8 cellular contexts compared by ENCODE assay signal in the genomic region with DNA sequence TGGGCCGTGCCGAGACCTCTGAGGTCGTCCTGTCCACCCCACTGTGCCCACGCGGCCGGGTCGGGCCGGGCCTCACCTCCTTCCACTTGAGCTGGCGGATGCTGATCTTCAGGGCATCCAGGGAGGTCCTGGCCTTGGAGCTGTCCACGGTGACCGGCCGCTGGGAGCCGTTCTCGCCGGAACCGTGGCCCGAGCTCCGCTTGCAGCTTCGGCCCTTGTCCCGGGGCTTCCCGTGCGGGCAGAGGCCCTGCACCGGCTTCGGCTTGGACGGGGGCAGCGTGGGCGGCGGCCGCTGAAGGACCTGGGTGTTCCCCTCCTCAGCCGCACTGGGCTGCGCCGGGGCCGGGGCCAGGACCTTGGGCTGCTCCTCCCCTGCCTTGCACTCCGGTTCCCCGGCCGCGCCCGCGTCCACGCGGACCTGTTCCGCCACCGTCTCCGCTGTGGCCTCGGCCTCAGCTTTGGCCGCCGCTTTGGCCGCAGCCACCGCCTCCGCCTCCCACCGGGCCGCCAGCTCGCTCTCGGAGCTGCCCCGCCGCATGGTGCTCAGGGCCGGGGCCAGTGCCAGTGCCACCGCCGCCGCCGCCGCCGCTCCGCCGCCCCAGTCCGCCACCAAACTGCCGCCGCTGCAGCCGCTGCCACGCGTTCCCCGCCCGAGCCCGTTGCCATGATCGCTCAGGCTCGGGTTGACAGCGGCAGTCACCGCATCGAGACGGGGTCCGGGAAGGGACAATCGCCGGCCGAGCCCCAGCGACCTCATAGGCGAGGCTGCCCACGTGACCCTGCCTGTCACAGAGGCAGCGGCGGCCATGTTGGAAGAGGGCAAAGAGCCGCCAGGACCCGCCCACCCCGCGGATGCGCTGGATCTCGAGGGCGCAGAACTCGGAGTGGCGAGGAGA. TPM values are rescaled to one million over a fixed set of nuclear protein-coding genes. Genes with fewer than 3 reads are reported as not detected.
DNase-seq lines count a peak whose midpoint lies in the region; ATAC-seq and TF ChIP-seq lines count a peak whose summit lies in the region.

A gene with protein sequence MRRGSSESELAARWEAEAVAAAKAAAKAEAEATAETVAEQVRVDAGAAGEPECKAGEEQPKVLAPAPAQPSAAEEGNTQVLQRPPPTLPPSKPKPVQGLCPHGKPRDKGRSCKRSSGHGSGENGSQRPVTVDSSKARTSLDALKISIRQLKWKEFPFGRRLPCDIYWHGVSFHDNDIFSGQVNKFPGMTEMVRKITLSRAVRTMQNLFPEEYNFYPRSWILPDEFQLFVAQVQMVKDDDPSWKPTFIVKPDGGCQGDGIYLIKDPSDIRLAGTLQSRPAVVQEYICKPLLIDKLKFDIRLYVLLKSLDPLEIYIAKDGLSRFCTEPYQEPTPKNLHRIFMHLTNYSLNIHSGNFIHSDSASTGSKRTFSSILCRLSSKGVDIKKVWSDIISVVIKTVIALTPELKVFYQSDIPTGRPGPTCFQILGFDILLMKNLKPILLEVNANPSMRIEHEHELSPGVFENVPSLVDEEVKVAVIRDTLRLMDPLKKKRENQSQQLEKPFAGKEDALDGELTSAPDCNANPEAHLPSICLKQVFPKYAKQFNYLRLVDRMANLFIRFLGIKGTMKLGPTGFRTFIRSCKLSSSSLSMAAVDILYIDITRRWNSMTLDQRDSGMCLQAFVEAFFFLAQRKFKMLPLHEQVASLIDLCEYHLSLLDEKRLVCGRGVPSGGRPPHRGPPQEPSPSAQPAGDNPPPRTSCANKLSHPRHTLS (minus strand): TSS at position 698 of the 896 bp plus-strand sequence. CDS start 160 bp downstream, at position 538.

- no peaks in the 10 kb centered on the region for H4K20me1 ChIP-seq in SU-DHL-6 (ENCODE audit: low read depth, low read length)

- H3K9ac ChIP-seq in SU-DHL-6 (ENCODE audit: low read length) (peak within 1 kb of the TSS; percentile 74), adipocyte (ENCODE audit: low read length) (peak within 1 kb of the TSS; percentile 88)

- no peaks in the 10 kb centered on the region for H3K27me3 ChIP-seq in SU-DHL-6 (ENCODE audit: low read length)
- H3K27me3 ChIP-seq in adipocyte (replicated peaks; ENCODE audit: control insufficient read depth, insufficient read depth, low read length): peaks cover 4% of the 10 kb centered on the region
- no peaks in the 10 kb centered on the region for H3K27me3 ChIP-seq in heart left ventricle
- H3K27me3 ChIP-seq in upper lobe of left lung: no peaks in the 10 kb centered on the region

- ATAC-seq in HG02763 (IDR thresholded peaks at IDR 0.05; ENCODE audit: unreplicated experiment) (peak; percentile 90), heart left ventricle (peak; percentile 95 to 99 (median 96)), upper lobe of left lung (ENCODE audit: low FRiP score in 2 of 2) (peak; percentile 95 to 98)

- H3K79me2 ChIP-seq in SU-DHL-6 (ENCODE audit: insufficient read depth, low read length): no peaks in the 10 kb centered on the region

- H3K9me3 ChIP-seq in SU-DHL-6 (ENCODE audit: insufficient read depth, low read length) (no peaks in the 10 kb centered on the region), adipocyte (ENCODE audit: control insufficient read depth, low read length) (no peaks in the 10 kb centered on the region), heart left ventricle (no peaks in the 10 kb centered on the region), upper lobe of left lung (no peaks in the 10 kb centered on the region)

- H3K4me1 ChIP-seq in adipocyte (ENCODE audit: control insufficient read depth, insufficient read depth, low read length) (peaks cover 26% of the 10 kb centered on the region), heart left ventricle (peaks cover 10 to 54% (median 28%) of the 10 kb centered on the region in 12 donors), upper lobe of left lung (peaks cover 21 to 35% (median 24%) of the 10 kb centered on the region in 4 donors)

- H3F3A ChIP-seq in SU-DHL-6 (ENCODE audit: insufficient read depth): no peaks in the 10 kb centered on the region

- no peaks in the 10 kb centered on the region for H3K9me2 ChIP-seq in SU-DHL-6 (replicated peaks; ENCODE audit: insufficient read depth, low read length)

- H3K4me3 ChIP-seq in GM12875 (ENCODE audit: low read depth, low read length): peak within 1 kb of the TSS; percentile 88
- H3K4me3 ChIP-seq in SU-DHL-6 (ENCODE audit: insufficient read depth, low read length, poor library complexity, severe bottlenecking): peak within 1 kb of the TSS; percentile 84
- H3K4me3 ChIP-seq in adipocyte (ENCODE audit: low read length): peak within 1 kb of the TSS; percentile 88
- peak within 1 kb of the TSS; percentile 65 to 98 (median 92) for H3K4me3 ChIP-seq in heart left ventricle
- peak within 1 kb of the TSS; percentile 65 to 93 (median 76) for H3K4me3 ChIP-seq in upper lobe of left lung

- TF ChIP-seq CTCF in GM12875 (IDR thresholded peaks at IDR 0.05; ENCODE audit: borderline replicate concordance, insufficient read depth, low read depth, low read length) (no peak), SU-DHL-6 (IDR thresholded peaks at IDR 0.05; ENCODE audit: insufficient read depth, low read length, poor library complexity, severe bottlenecking) (no peak), heart left ventricle (IDR thresholded peaks at IDR 0.05) (no peak), upper lobe of left lung (IDR thresholded peaks at IDR 0.05) (peak in 2 of 6 experiments; percentile 28 to 31)

- TF ChIP-seq POLR2A in heart left ventricle (IDR thresholded peaks at IDR 0.05): peak in 1 of 2 donors; percentile 76
- peak in 2 of 4 donors; percentile 15 to 68 for TF ChIP-seq POLR2A in upper lobe of left lung (IDR thresholded peaks at IDR 0.05)

- TF ChIP-seq EP300 in upper lobe of left lung (IDR thresholded peaks at IDR 0.05): peak in 1 of 4 donors; percentile 53

- no peaks in the 10 kb centered on the region for H3K36me3 ChIP-seq in SU-DHL-6 (ENCODE audit: low read length)
- no peaks in the 10 kb centered on the region for H3K36me3 ChIP-seq in adipocyte (ENCODE audit: control insufficient read depth, insufficient read depth, low read length, severe bottlenecking)
- H3K36me3 ChIP-seq in heart left ventricle: no peaks in the 10 kb centered on the region
- no peaks in the 10 kb centered on the region for H3K36me3 ChIP-seq in upper lobe of left lung

- intact Hi-C loops in heart left ventricle (cut with DNase I): loop anchor here in 7 of 10 donors (10.0 kb wide), 5 partner anchors 362 to 822 kb away; a partner anchor contains a TSS
- intact Hi-C loops in posterior cingulate gyrus (cut with DNase I): loop anchor here (10.0 kb wide), 2 partner anchors 722 to 812 kb away; a partner anchor contains a TSS

- peak within 1 kb of the TSS; percentile 74 for H3K4me2 ChIP-seq in SU-DHL-6 (ENCODE audit: low read depth, low read length, poor library complexity, severe bottlenecking)

- 0 to 1% (median 0%) methylated on average over 19 to 98 of the region's 98 CpGs for WGBS in heart left ventricle, 4 donors
- WGBS in upper lobe of left lung, 2 donors: 1% methylated on average over 90 of the region's 98 CpGs; no CpG with 5 or more reads in 1 of the 2 donors

- peak within 1 kb of the TSS; percentile 97 for H2AFZ ChIP-seq in SU-DHL-6 (ENCODE audit: low read depth, low read length, severe bottlenecking)

- DNase-seq in NCI-H1417 (lab: John Stamatoyannopoulos, UW) (peak; percentile 86 to 96 (median 95)), adipocyte (ENCODE audit: low read depth) (peak; percentile 98), heart left ventricle (peak; percentile 98 to 99 (median 98)), posterior cingulate gyrus (peak; percentile 96 to 100 (median 98)), upper lobe of left lung (peak; percentile 97 to 98)

- H3K27ac ChIP-seq in SU-DHL-6 (ENCODE audit: low read depth, low read length): no peak within 1 kb of the TSS
- H3K27ac ChIP-seq in heart left ventricle: peak within 1 kb of the TSS; percentile 42 to 91 (median 74)
- peak within 1 kb of the TSS; percentile 53 to 82 (median 69) for H3K27ac ChIP-seq in upper lobe of left lung

RNA-seq across cellular contexts. Expression of the gene that starts here (rescaled TPM):
- 10 to 100 TPM in 1 of 9 donors, 1 to 10 TPM in 8; 4.3 to 10.9 (median 7.9) TPM for total RNA-seq in heart left ventricle
- 1 to 10 TPM; 2.7 to 9.5 TPM for polyA plus RNA-seq in heart left ventricle
- total RNA-seq in upper lobe of left lung: 10 to 100 TPM in 5 of 6 donors, 1 to 10 TPM in 1; 6.8 to 18.9 (median 12.9) TPM
